Comparison of ENCODE assay signal across 1 cellular context in the genomic region with DNA sequence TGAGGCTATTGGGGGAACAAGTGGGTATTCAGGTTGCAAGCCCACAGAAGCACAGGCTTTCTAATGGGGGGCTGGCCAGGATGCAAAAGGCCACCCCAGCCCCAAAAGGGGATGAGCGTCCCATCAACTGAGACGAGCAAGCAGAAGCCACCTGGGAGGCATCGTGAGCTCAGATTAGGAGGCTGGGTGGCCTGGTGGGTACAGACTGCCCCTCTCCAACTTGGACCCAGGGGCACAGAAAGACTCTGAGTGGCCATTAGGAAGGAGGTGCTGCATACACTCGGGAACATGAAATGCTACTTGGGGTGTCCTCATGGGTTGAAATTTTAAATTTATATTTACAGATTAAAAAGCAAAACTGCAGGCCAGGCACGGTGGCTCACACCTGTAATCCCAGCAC.
TF ChIP-seq lines count a peak whose summit lies in the region.

No MANE protein-coding gene starts in this region.

TF ChIP-seq in HepG2, 621 proteins besides CTCF, POLR2A, EP300 and RAD21 (continued from another document):
- TF ChIP-seq, protein P1, sequence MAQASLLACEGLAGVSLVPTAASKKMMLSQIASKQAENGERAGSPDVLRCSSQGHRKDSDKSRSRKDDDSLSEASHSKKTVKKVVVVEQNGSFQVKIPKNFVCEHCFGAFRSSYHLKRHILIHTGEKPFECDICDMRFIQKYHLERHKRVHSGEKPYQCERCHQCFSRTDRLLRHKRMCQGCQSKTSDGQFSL (CRISPR knock-in tag; IDR thresholded peaks at IDR 0.05), result no peak
- TF ChIP-seq NR2F1 (CRISPR knock-in tag; IDR thresholded peaks at IDR 0.05) (no peak), ZNF335 (CRISPR knock-in tag; IDR thresholded peaks at IDR 0.05) (no peak), RXRA (CRISPR knock-in tag; IDR thresholded peaks at IDR 0.05) (no peak), SCMH1 (CRISPR knock-in tag; IDR thresholded peaks at IDR 0.05; ENCODE audit: borderline replicate concordance) (no peak), PRDM4 (CRISPR knock-in tag; IDR thresholded peaks at IDR 0.05; ENCODE audit: borderline replicate concordance) (no peak), ZNF703 (CRISPR knock-in tag; IDR thresholded peaks at IDR 0.05; ENCODE audit: borderline replicate concordance) (no peak), MIER3 (CRISPR knock-in tag; IDR thresholded peaks at IDR 0.05; ENCODE audit: borderline replicate concordance) (no peak), SAP130 (CRISPR knock-in tag; IDR thresholded peaks at IDR 0.05; ENCODE audit: low read depth) (no peak), ZNF605 (CRISPR knock-in tag; IDR thresholded peaks at IDR 0.05) (no peak), ZNF431 (CRISPR knock-in tag; IDR thresholded peaks at IDR 0.05; ENCODE audit: borderline replicate concordance, low read depth) (no peak), PHF5A (CRISPR knock-in tag; IDR thresholded peaks at IDR 0.05; ENCODE audit: low read depth, unreplicated experiment) (no peak), ZNF577 (CRISPR knock-in tag; IDR thresholded peaks at IDR 0.05; ENCODE audit: borderline replicate concordance, low read depth) (no peak), ZNF569 (CRISPR knock-in tag; IDR thresholded peaks at IDR 0.05; ENCODE audit: borderline replicate concordance) (no peak), FIP1L1 (IDR thresholded peaks at IDR 0.05; ENCODE audit: borderline replicate concordance, insufficient read depth, low read depth, low read length) (no peak)
- TF ChIP-seq, protein P2, sequence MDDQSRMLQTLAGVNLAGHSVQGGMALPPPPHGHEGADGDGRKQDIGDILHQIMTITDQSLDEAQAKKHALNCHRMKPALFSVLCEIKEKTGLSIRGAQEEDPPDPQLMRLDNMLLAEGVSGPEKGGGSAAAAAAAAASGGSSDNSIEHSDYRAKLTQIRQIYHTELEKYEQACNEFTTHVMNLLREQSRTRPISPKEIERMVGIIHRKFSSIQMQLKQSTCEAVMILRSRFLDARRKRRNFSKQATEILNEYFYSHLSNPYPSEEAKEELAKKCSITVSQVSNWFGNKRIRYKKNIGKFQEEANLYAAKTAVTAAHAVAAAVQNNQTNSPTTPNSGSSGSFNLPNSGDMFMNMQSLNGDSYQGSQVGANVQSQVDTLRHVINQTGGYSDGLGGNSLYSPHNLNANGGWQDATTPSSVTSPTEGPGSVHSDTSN (CRISPR knock-in tag; IDR thresholded peaks at IDR 0.05; ENCODE audit: borderline replicate concordance), result no peak
